In the genomic region with DNA sequence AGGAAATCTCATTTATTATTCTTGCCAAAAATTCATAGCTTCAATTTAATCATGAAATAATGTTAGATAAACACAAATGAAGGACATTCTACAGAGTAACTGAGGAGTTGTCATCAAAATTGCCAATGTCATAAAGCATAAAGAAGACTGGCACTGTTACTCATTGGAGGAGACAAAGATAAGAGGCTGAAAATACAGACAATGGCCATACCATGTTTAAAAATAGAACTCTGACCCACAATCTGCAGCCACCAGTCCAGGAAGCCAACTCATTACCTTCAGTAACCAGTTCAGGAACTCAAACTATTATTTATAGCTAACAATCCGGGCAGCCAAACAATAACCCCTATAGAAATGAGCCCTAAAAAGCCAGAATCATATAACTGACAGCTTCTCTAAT, we compare ENCODE assay signal across 25 cellular contexts.
DNase-seq lines count a peak whose midpoint lies in the region; ATAC-seq and TF ChIP-seq lines count a peak whose summit lies in the region.
"Had no signal": no experiment of that assay in that cellular context is flagged by ENCODE, and none has a peak within 500 bp of the region (broad histone marks: within the 10 kb centered on the region; RNA-seq: fewer than 3 reads in every experiment).

No MANE protein-coding gene starts in this region.

- TF ChIP-seq CTCF in heart right ventricle (IDR thresholded peaks at IDR 0.05): no peak
- TF ChIP-seq CTCF in left ventricle myocardium inferior (IDR thresholded peaks at IDR 0.05; ENCODE audit: borderline replicate concordance): no peak
- no peak for TF ChIP-seq CTCF in GM10248 (IDR thresholded peaks at IDR 0.05; ENCODE audit: control extremely low read depth, extremely low read depth, low read depth, missing control alignments)

- H3K4me3 ChIP-seq in heart right ventricle: no peak overlapping the region
- no peak overlapping the region for H3K4me3 ChIP-seq in left ventricle myocardium inferior
- no peak overlapping the region for H3K4me3 ChIP-seq in mesodermal cell (ENCODE audit: extremely low read depth, insufficient read depth, low read length, poor library complexity, severe bottlenecking)
- H3K4me3 ChIP-seq in mesenchymal stem cell (ENCODE audit: insufficient read depth in 1 of 2, low read depth in 1 of 2, low read length in 2 of 2): no peak overlapping the region
- H3K4me3 ChIP-seq: PC-9 had no signal

- H4K91ac ChIP-seq in mesenchymal stem cell (ENCODE audit: low read length): no peak overlapping the region

- CTCF ChIA-PET in GM10248 (lab: Yijun Ruan, JAX): no interaction called here

- intact Hi-C loops in heart right ventricle (cut with DNase I) (no loop called here), left ventricle myocardium inferior (cut with micrococcal nuclease) (no loop called here)

- no peak overlapping the region for H3K23ac ChIP-seq in mesenchymal stem cell (ENCODE audit: low read length in 2 of 2)

- no peak overlapping the region for H3K18ac ChIP-seq in mesenchymal stem cell (ENCODE audit: low read depth in 1 of 2, low read length in 2 of 2)

- no peak overlapping the region for H2AFZ ChIP-seq in mesenchymal stem cell (ENCODE audit: low read depth, low read length)
- H2AFZ ChIP-seq: PC-9 had no signal

- no peak overlapping the region for H3K9ac ChIP-seq in mesenchymal stem cell (ENCODE audit: low read length)

- no peak overlapping the region for H2BK12ac ChIP-seq in mesenchymal stem cell (ENCODE audit: low read length in 2 of 2)

- H3K27me3 ChIP-seq in heart right ventricle (no peaks in the 10 kb centered on the region), left ventricle myocardium inferior (ENCODE audit: low read depth) (no peaks in the 10 kb centered on the region), mesenchymal stem cell (ENCODE audit: control insufficient read depth in 1 of 2, insufficient read depth in 1 of 2, low read length in 2 of 2) (no peaks in the 10 kb centered on the region)

- no peak overlapping the region for H3K4ac ChIP-seq in mesenchymal stem cell (ENCODE audit: low read depth in 1 of 2, low read length in 2 of 2)

- no peaks in the 10 kb centered on the region for H3K79me1 ChIP-seq in mesenchymal stem cell (replicated peaks; ENCODE audit: low read length, poor library complexity, severe bottlenecking)

- H2BK120ac ChIP-seq in mesenchymal stem cell (ENCODE audit: low read depth, low read length): no peak overlapping the region

- H3K4me1 ChIP-seq in heart right ventricle (peaks cover 0 to 17% (median 0%) of the 10 kb centered on the region in 9 donors), left ventricle myocardium inferior (peaks cover 16% of the 10 kb centered on the region), mesodermal cell (ENCODE audit: control insufficient read depth, insufficient read depth, low read length, poor library complexity, severe bottlenecking) (no peaks in the 10 kb centered on the region), mesenchymal stem cell (ENCODE audit: control insufficient read depth, insufficient read depth, low read depth, low read length) (no peaks in the 10 kb centered on the region)

- no peak overlapping the region for H2BK5ac ChIP-seq in mesenchymal stem cell (ENCODE audit: low read depth, low read length, poor library complexity, severe bottlenecking)

- H3K36me3 ChIP-seq in heart right ventricle: no peaks in the 10 kb centered on the region
- H3K36me3 ChIP-seq in left ventricle myocardium inferior: no peaks in the 10 kb centered on the region
- no peaks in the 10 kb centered on the region for H3K36me3 ChIP-seq in mesodermal cell (ENCODE audit: control insufficient read depth, insufficient read depth, low read length)
- H3K36me3 ChIP-seq in mesenchymal stem cell (ENCODE audit: control insufficient read depth in 1 of 2, insufficient read depth in 2 of 2, low read depth in 1 of 2, low read length in 2 of 2): no peaks in the 10 kb centered on the region

- no peak overlapping the region for H4K8ac ChIP-seq in mesenchymal stem cell (ENCODE audit: low read length)

- H3K14ac ChIP-seq in mesenchymal stem cell (ENCODE audit: low read length in 2 of 2): no peak overlapping the region

- no peak for DNase-seq in heart right ventricle
- no peak for DNase-seq in left ventricle myocardium inferior
- peak; percentile 26 for DNase-seq in OCI-M1 (lab: John Stamatoyannopoulos, UW)
- no peak for DNase-seq in GM10248 (ENCODE audit: extremely low spot score)
- DNase-seq in retina: no peak
- no peak for DNase-seq in mesenchymal stem cell
- DNase-seq: Caco-2; CD8-positive, alpha-beta T cell; GDM1; GOT3; IMR-90; KG1; NCI-H1048; NCI-H1417; NCI-H1694; NCI-H2029 treated with DMSO at 0.1 percent for 48 hours; NCI-H2171; NCI-H226; NCI-H510A; NCI-H748 treated with DMSO at 0.1 percent for 48 hours; PC-9; SHP77 had no signal

- POLR2A ChIA-PET in GM10248 (lab: Yijun Ruan, JAX): no interaction called here

- no peak overlapping the region for H2AK5ac ChIP-seq in mesenchymal stem cell (ENCODE audit: low read length, severe bottlenecking)

- no peak overlapping the region for H2BK15ac ChIP-seq in mesenchymal stem cell (ENCODE audit: low read depth, poor library complexity, severe bottlenecking)

- ATAC-seq in heart right ventricle: peak in 6 of 8 donors; percentile 62 to 97 (median 85)
- ATAC-seq: CD8-positive, alpha-beta T cell; HCT116 had no signal

- peak overlapping the region in 5 of 10 donors; percentile 35 to 75 (median 62) for H3K27ac ChIP-seq in heart right ventricle
- H3K27ac ChIP-seq in left ventricle myocardium inferior (replicated peaks): no peak overlapping the region
- peak overlapping the region; percentile 7 for H3K27ac ChIP-seq in mesodermal cell (ENCODE audit: low read depth, low read length, severe bottlenecking)
- no peak overlapping the region for H3K27ac ChIP-seq in mesenchymal stem cell (ENCODE audit: low read length, poor library complexity, severe bottlenecking)
- H3K27ac ChIP-seq: C4-2B, PC-9 had no signal

- H3K9me3 ChIP-seq in heart right ventricle (peaks cover 0 to 7% (median 0%) of the 10 kb centered on the region in 11 donors), left ventricle myocardium inferior (replicated peaks) (no peaks in the 10 kb centered on the region), mesodermal cell (ENCODE audit: control insufficient read depth, low read length) (no peaks in the 10 kb centered on the region), mesenchymal stem cell (ENCODE audit: control insufficient read depth, low read length) (no peaks in the 10 kb centered on the region)
- H3K9me3 ChIP-seq: Caco-2 had no signal

- no peak overlapping the region for H3K4me2 ChIP-seq in mesenchymal stem cell (ENCODE audit: low read length, poor library complexity, severe bottlenecking)
- H3K4me2 ChIP-seq: PC-9 had no signal

- WGBS in heart right ventricle, 2 donors: 31 to 37% methylated on average over 1 of the region's 1 CpG
- WGBS in mesodermal cell (ENCODE audit: insufficient coverage in 2 of 2), 2 experiments: 56 to 86% methylated on average over 1 of the region's 1 CpG
- WGBS in mesenchymal stem cell: 51% methylated on average over 1 of the region's 1 CpG
